ENCODE assay signal across 16 cellular contexts in genomic region chr17:57528084-57528451, GRCh38.
DNase-seq lines count a peak whose midpoint lies in the region; ATAC-seq, FAIRE-seq and TF ChIP-seq lines count a peak whose summit lies in the region.
"Had no signal": no experiment of that assay in that cellular context is flagged by ENCODE, and none has a peak within 500 bp of the region (broad histone marks: within the 10 kb centered on the region; RNA-seq: fewer than 3 reads in every experiment).

No MANE protein-coding gene starts in this region.

- H3K27me3 ChIP-seq in lower lobe of right lung (ENCODE audit: low read depth) (no peaks in the 10 kb centered on the region), sigmoid colon (no peaks in the 10 kb centered on the region), gastrocnemius medialis (no peaks in the 10 kb centered on the region)
- H3K27me3 ChIP-seq: heart left ventricle, Peyer's patch had no signal

- H3K9me2 ChIP-seq in OCI-LY7 (ENCODE audit: insufficient read depth, low read length), result no peaks in the 10 kb centered on the region

- DNase-seq in NCI-H82 (lab: John Stamatoyannopoulos, UW) (peak; percentile 85), NCI-H82 treated with DMSO at 0.1 percent for 48 hours (lab: John Stamatoyannopoulos, UW; ENCODE audit: unreplicated experiment) (no peak), OCI-LY7 (ENCODE audit: low spot score) (no peak), lower lobe of right lung (peak; percentile 54), NCI-H226 (no peak), GM12892 (ENCODE audit: insufficient read length) (no peak), sigmoid colon (no peak), gastrocnemius medialis (no peak)
- DNase-seq: ACHN; activated CD8-positive, alpha-beta memory T cell treated with anti-CD3 and anti-CD28 coated beads for 24 hours; activated effector memory CD4-positive, alpha-beta T cell treated with Interleukin-2 at 50 U/mL for 16 hours; CD8-positive, alpha-beta T cell; heart left ventricle; kidney; Peyer's patch had no signal

- H3K4me1 ChIP-seq in OCI-LY7 (ENCODE audit: insufficient read depth, low read length, poor library complexity, severe bottlenecking), result peaks cover 88% of the 10 kb centered on the region
- peaks cover 18% of the 10 kb centered on the region for H3K4me1 ChIP-seq in lower lobe of right lung
- H3K4me1 ChIP-seq in sigmoid colon, result peaks cover 0 to 17% (median 14%) of the 10 kb centered on the region in 4 donors
- H3K4me1 ChIP-seq in gastrocnemius medialis, result peaks cover 9 to 17% of the 10 kb centered on the region in 2 donors
- H3K4me1 ChIP-seq: Peyer's patch had no signal

- no TSS peak for BruUV-seq in OCI-LY7 (replicated peaks; lab: Mats Ljungman, UMichigan)

- no peaks in the 10 kb centered on the region for H3K79me2 ChIP-seq in OCI-LY7 (ENCODE audit: insufficient read depth, low read depth, low read length)

- H3K4me2 ChIP-seq in OCI-LY7 (ENCODE audit: low read length), result peak overlapping the region; percentile 5; the same call in 1 of the 2 replicates

- no peak for TF ChIP-seq EP300 in sigmoid colon (IDR thresholded peaks at IDR 0.05)

- H3K9me3 ChIP-seq in OCI-LY7 (ENCODE audit: low read length) (no peaks in the 10 kb centered on the region), lower lobe of right lung (no peaks in the 10 kb centered on the region), sigmoid colon (no peaks in the 10 kb centered on the region), gastrocnemius medialis (no peaks in the 10 kb centered on the region)
- H3K9me3 ChIP-seq: heart left ventricle, Peyer's patch had no signal

- in situ Hi-C loops in gastrocnemius medialis (cut with MboI; ENCODE audit: low sequenced_read_pairs in 4 of 4), result no loop called here

- no peaks in the 10 kb centered on the region for H4K20me1 ChIP-seq in OCI-LY7 (ENCODE audit: insufficient read depth, low read length)

- H3K4me3 ChIP-seq in OCI-LY7 (ENCODE audit: low read depth, low read length, poor library complexity, severe bottlenecking), result no peak overlapping the region
- H3K4me3 ChIP-seq in lower lobe of right lung, result no peak overlapping the region
- no peak overlapping the region for H3K4me3 ChIP-seq in sigmoid colon
- no peak overlapping the region for H3K4me3 ChIP-seq in gastrocnemius medialis
- H3K4me3 ChIP-seq: heart left ventricle, Peyer's patch had no signal

- POLR2A ChIA-PET in OCI-LY7 (lab: Charles Lee), result interaction anchor here (0.5 kb wide), 1 partner anchor 42 kb away, joined by 3 read pairs; no protein-coding TSS in a partner anchor

- H2AFZ ChIP-seq in OCI-LY7 (ENCODE audit: low read length), result no peak overlapping the region

- intact Hi-C loops in OCI-LY7 (cut with micrococcal nuclease; ENCODE audit: unreplicated experiment), result no loop called here
- intact Hi-C loops in lower lobe of right lung (cut with DNase I), result no loop called here
- intact Hi-C loops in sigmoid colon (cut with DNase I), result no loop called here
- intact Hi-C loops in gastrocnemius medialis (cut with DNase I; ENCODE audit: low total_unique reads), result no loop called here

- FAIRE-seq in GM12892 (lab: Jason Lieb, UNC), result no peak
- FAIRE-seq: kidney had no signal

- 19 to 68% methylated on average over 7 of the region's 7 CpGs for WGBS in sigmoid colon, 2 donors

- H3K27ac ChIP-seq in OCI-LY7 (ENCODE audit: low read depth, low read length, poor library complexity, severe bottlenecking) (no peak overlapping the region), lower lobe of right lung (no peak overlapping the region), sigmoid colon (no peak overlapping the region), gastrocnemius medialis (no peak overlapping the region)
- H3K27ac ChIP-seq: heart left ventricle, Peyer's patch had no signal

- H3K36me3 ChIP-seq in OCI-LY7 (ENCODE audit: insufficient read depth, low read length) (peaks cover 8% of the 10 kb centered on the region; the same call in 1 of the 2 replicates), lower lobe of right lung (no peaks in the 10 kb centered on the region), sigmoid colon (no peaks in the 10 kb centered on the region), gastrocnemius medialis (no peaks in the 10 kb centered on the region)
- H3K36me3 ChIP-seq: Peyer's patch had no signal

- ATAC-seq in lower lobe of right lung (peak; percentile 82 to 88), gastrocnemius medialis (no peak)
- ATAC-seq: CD8-positive, alpha-beta T cell; esophagus mucosa; heart left ventricle had no signal

- TF ChIP-seq CTCF in OCI-LY7 (conservative IDR thresholded peaks at IDR 0.05; ENCODE audit: low read length) (no peak), lower lobe of right lung (IDR thresholded peaks at IDR 0.05) (no peak), sigmoid colon (IDR thresholded peaks at IDR 0.05) (no peak), gastrocnemius medialis (IDR thresholded peaks at IDR 0.05 in 4 of 5, conservative IDR thresholded peaks at IDR 0.05 in 1 of 5) (no peak)

- CTCF ChIA-PET in OCI-LY7 (lab: Charles Lee; ENCODE audit: unreplicated experiment), result no interaction called here

- TF ChIP-seq POLR2A in GM12892 (IDR thresholded peaks at IDR 0.05; ENCODE audit: low read depth, low read length) (no peak), sigmoid colon (IDR thresholded peaks at IDR 0.05) (no peak), gastrocnemius medialis (IDR thresholded peaks at IDR 0.05) (no peak)

Comparison
In these comparisons a context has a peak if more than half of its experiments do, and no peak if none do; other contexts are left out.
1. DNase-seq: peak in NCI-H82 (single experiment) and lower lobe of right lung (single experiment); none in NCI-H82 treated with DMSO at 0.1 percent for 48 hours (single experiment), OCI-LY7 (single experiment), NCI-H226 (single experiment), GM12892 (single experiment), sigmoid colon (single experiment) and gastrocnemius medialis (0 of 2).
2. ATAC-seq: peak in lower lobe of right lung (2 of 2); none in gastrocnemius medialis (0 of 2).